ENCODE assay signal across 1 cellular context in genomic region chr3:42701371-42702065, GRCh38.
TF ChIP-seq lines count a peak whose summit lies in the region.

No MANE protein-coding gene starts in this region.

TF ChIP-seq in HepG2, 621 proteins besides CTCF, POLR2A, EP300 and RAD21 (continued from another document and continues in another):
- peak; percentile 86 for TF ChIP-seq EHMT2 (IDR thresholded peaks at IDR 0.05; ENCODE audit: borderline replicate concordance, low read depth, low read length)
- TF ChIP-seq LBX2 (CRISPR knock-in tag; IDR thresholded peaks at IDR 0.05; ENCODE audit: borderline replicate concordance), result peak; percentile 74; the same call in 1 of the 2 replicates
- TF ChIP-seq MAF1 (CRISPR knock-in tag; IDR thresholded peaks at IDR 0.05; ENCODE audit: borderline replicate concordance), result peak; percentile 79; the same call in 1 of the 2 replicates
- TF ChIP-seq ZBTB26 (CRISPR knock-in tag; IDR thresholded peaks at IDR 0.05; ENCODE audit: borderline replicate concordance), result peak; percentile 89
- TF ChIP-seq IKZF1 (IDR thresholded peaks at IDR 0.05), result no peak
- TF ChIP-seq SKI (IDR thresholded peaks at IDR 0.05; ENCODE audit: partially characterized antibody), result no peak
- TF ChIP-seq, protein P1, sequence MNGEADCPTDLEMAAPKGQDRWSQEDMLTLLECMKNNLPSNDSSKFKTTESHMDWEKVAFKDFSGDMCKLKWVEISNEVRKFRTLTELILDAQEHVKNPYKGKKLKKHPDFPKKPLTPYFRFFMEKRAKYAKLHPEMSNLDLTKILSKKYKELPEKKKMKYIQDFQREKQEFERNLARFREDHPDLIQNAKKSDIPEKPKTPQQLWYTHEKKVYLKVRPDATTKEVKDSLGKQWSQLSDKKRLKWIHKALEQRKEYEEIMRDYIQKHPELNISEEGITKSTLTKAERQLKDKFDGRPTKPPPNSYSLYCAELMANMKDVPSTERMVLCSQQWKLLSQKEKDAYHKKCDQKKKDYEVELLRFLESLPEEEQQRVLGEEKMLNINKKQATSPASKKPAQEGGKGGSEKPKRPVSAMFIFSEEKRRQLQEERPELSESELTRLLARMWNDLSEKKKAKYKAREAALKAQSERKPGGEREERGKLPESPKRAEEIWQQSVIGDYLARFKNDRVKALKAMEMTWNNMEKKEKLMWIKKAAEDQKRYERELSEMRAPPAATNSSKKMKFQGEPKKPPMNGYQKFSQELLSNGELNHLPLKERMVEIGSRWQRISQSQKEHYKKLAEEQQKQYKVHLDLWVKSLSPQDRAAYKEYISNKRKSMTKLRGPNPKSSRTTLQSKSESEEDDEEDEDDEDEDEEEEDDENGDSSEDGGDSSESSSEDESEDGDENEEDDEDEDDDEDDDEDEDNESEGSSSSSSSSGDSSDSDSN (CRISPR knock-in tag; IDR thresholded peaks at IDR 0.05), result no peak
- peak; percentile 84; the same call in 1 of the 2 replicates for TF ChIP-seq ZNF766 (CRISPR knock-in tag; IDR thresholded peaks at IDR 0.05; ENCODE audit: borderline replicate concordance)
- no peak for TF ChIP-seq DDIT3 (CRISPR knock-in tag; IDR thresholded peaks at IDR 0.05)
- no peak for TF ChIP-seq NFIB (CRISPR knock-in tag; IDR thresholded peaks at IDR 0.05; ENCODE audit: borderline replicate concordance)
- no peak for TF ChIP-seq ZNF460 (CRISPR knock-in tag; IDR thresholded peaks at IDR 0.05; ENCODE audit: borderline replicate concordance)
- no peak for TF ChIP-seq RBM22 (optimal IDR thresholded peaks at IDR 0.05; ENCODE audit: low read length)
- TF ChIP-seq ZNF580 (CRISPR knock-in tag; IDR thresholded peaks at IDR 0.05; ENCODE audit: borderline replicate concordance, low read depth), result peak; percentile 87
- TF ChIP-seq EED (CRISPR knock-in tag; IDR thresholded peaks at IDR 0.05), result peak; percentile 61; the same call in 1 of the 2 replicates
- TF ChIP-seq RBM39 (IDR thresholded peaks at IDR 0.05; ENCODE audit: low read depth, low read length, poor library complexity, severe bottlenecking), result no peak
- TF ChIP-seq THRA (CRISPR knock-in tag; IDR thresholded peaks at IDR 0.05; ENCODE audit: borderline replicate concordance), result peak; percentile 89
- TF ChIP-seq SAP130 (CRISPR knock-in tag; IDR thresholded peaks at IDR 0.05; ENCODE audit: low read depth), result peak; percentile 68
- TF ChIP-seq FOSL1 (CRISPR knock-in tag; IDR thresholded peaks at IDR 0.05; ENCODE audit: borderline replicate concordance), result peak; percentile 24; the same call in 1 of the 2 replicates
- TF ChIP-seq SNAI1 (CRISPR knock-in tag; IDR thresholded peaks at IDR 0.05; ENCODE audit: borderline replicate concordance), result no peak
- TF ChIP-seq ZNF484 (CRISPR knock-in tag; IDR thresholded peaks at IDR 0.05; ENCODE audit: borderline replicate concordance, low read depth), result no peak
- TF ChIP-seq CERS6 (CRISPR knock-in tag; IDR thresholded peaks at IDR 0.05), result peak; percentile 74; the same call in 1 of the 2 replicates
- TF ChIP-seq NFATC3 (CRISPR knock-in tag; IDR thresholded peaks at IDR 0.05), result no peak
- TF ChIP-seq ZNF740 (CRISPR knock-in tag; IDR thresholded peaks at IDR 0.05), result no peak
- TF ChIP-seq SOX5 (CRISPR knock-in tag; IDR thresholded peaks at IDR 0.05; ENCODE audit: borderline replicate concordance), result peak; percentile 47; the same call in 1 of the 2 replicates
- TF ChIP-seq, protein P2, sequence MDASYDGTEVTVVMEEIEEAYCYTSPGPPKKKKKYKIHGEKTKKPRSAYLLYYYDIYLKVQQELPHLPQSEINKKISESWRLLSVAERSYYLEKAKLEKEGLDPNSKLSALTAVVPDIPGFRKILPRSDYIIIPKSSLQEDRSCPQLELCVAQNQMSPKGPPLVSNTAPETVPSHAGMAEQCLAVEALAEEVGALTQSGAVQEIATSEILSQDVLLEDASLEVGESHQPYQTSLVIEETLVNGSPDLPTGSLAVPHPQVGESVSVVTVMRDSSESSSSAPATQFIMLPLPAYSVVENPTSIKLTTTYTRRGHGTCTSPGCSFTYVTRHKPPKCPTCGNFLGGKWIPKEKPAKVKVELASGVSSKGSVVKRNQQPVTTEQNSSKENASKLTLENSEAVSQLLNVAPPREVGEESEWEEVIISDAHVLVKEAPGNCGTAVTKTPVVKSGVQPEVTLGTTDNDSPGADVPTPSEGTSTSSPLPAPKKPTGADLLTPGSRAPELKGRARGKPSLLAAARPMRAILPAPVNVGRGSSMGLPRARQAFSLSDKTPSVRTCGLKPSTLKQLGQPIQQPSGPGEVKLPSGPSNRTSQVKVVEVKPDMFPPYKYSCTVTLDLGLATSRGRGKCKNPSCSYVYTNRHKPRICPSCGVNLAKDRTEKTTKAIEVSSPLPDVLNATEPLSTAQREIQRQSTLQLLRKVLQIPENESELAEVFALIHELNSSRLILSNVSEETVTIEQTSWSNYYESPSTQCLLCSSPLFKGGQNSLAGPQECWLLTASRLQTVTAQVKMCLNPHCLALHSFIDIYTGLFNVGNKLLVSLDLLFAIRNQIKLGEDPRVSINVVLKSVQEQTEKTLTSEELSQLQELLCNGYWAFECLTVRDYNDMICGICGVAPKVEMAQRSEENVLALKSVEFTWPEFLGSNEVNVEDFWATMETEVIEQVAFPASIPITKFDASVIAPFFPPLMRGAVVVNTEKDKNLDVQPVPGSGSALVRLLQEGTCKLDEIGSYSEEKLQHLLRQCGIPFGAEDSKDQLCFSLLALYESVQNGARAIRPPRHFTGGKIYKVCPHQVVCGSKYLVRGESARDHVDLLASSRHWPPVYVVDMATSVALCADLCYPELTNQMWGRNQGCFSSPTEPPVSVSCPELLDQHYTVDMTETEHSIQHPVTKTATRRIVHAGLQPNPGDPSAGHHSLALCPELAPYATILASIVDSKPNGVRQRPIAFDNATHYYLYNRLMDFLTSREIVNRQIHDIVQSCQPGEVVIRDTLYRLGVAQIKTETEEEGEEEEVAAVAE (CRISPR knock-in tag; IDR thresholded peaks at IDR 0.05; ENCODE audit: borderline replicate concordance), result peak; percentile 83
- peak; percentile 58; the same call in 1 of the 2 replicates for TF ChIP-seq RXRB (CRISPR knock-in tag; IDR thresholded peaks at IDR 0.05; ENCODE audit: borderline replicate concordance)
- no peak for TF ChIP-seq ZNF556 (CRISPR knock-in tag; IDR thresholded peaks at IDR 0.05; ENCODE audit: borderline replicate concordance)
- no peak for TF ChIP-seq ZSCAN22 (CRISPR knock-in tag; IDR thresholded peaks at IDR 0.05)
- peak; percentile 14; the same call in 1 of the 2 replicates for TF ChIP-seq STAG1 (CRISPR knock-in tag; IDR thresholded peaks at IDR 0.05)
- TF ChIP-seq SMARCE1 (IDR thresholded peaks at IDR 0.05; ENCODE audit: borderline replicate concordance), result no peak
- peak; percentile 76; the same call in 1 of the 2 replicates for TF ChIP-seq TP53 (CRISPR knock-in tag; conservative IDR thresholded peaks at IDR 0.05)
- TF ChIP-seq SYNCRIP (IDR thresholded peaks at IDR 0.05; ENCODE audit: insufficient read depth, low read depth, low read length), result no peak
- TF ChIP-seq ZNF282 (IDR thresholded peaks at IDR 0.05; ENCODE audit: partially characterized antibody), result no peak
- no peak; the same call in 1 of the 2 replicates for TF ChIP-seq ZFP1 (CRISPR knock-in tag; IDR thresholded peaks at IDR 0.05)
- TF ChIP-seq ZNF276 (CRISPR knock-in tag; IDR thresholded peaks at IDR 0.05; ENCODE audit: low read depth), result 0 out of 2 replicates have a peak, but pooled peaks have one; percentile 31
- TF ChIP-seq MAZ (IDR thresholded peaks at IDR 0.05; ENCODE audit: borderline replicate concordance, low read depth, low read length), result peak; percentile 54; the same call in 1 of the 2 replicates
- TF ChIP-seq MAZ (CRISPR knock-in tag; IDR thresholded peaks at IDR 0.05; ENCODE audit: low read depth), result peak; percentile 76
- TF ChIP-seq, protein P3, sequence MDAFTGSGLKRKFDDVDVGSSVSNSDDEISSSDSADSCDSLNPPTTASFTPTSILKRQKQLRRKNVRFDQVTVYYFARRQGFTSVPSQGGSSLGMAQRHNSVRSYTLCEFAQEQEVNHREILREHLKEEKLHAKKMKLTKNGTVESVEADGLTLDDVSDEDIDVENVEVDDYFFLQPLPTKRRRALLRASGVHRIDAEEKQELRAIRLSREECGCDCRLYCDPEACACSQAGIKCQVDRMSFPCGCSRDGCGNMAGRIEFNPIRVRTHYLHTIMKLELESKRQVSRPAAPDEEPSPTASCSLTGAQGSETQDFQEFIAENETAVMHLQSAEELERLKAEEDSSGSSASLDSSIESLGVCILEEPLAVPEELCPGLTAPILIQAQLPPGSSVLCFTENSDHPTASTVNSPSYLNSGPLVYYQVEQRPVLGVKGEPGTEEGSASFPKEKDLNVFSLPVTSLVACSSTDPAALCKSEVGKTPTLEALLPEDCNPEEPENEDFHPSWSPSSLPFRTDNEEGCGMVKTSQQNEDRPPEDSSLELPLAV (CRISPR knock-in tag; conservative IDR thresholded peaks at IDR 0.05; ENCODE audit: low read depth), result no peak
- TF ChIP-seq SAFB2 (CRISPR knock-in tag; IDR thresholded peaks at IDR 0.05; ENCODE audit: borderline replicate concordance, low read depth), result no peak
- peak; percentile 66; the same call in 1 of the 2 replicates for TF ChIP-seq ARNTL (CRISPR knock-in tag; IDR thresholded peaks at IDR 0.05)
- TF ChIP-seq LCORL (IDR thresholded peaks at IDR 0.05), result no peak
- no peak for TF ChIP-seq LCORL (CRISPR knock-in tag; IDR thresholded peaks at IDR 0.05)
- TF ChIP-seq EEA1 (CRISPR knock-in tag; IDR thresholded peaks at IDR 0.05; ENCODE audit: borderline replicate concordance), result no peak
- TF ChIP-seq PHF20 (CRISPR knock-in tag; IDR thresholded peaks at IDR 0.05), result 0 out of 2 replicates have a peak, but pooled peaks have one; percentile 39
- TF ChIP-seq TAF15 (IDR thresholded peaks at IDR 0.05; ENCODE audit: low read depth, low read length, poor library complexity, severe bottlenecking), result no peak
- no peak for TF ChIP-seq MNT (IDR thresholded peaks at IDR 0.05)
- TF ChIP-seq TEAD2 (CRISPR knock-in tag; IDR thresholded peaks at IDR 0.05), result no peak
